Comparison of ENCODE assay signal across 1 cellular context in genomic region chr21:46545363-46545762, GRCh38.
TF ChIP-seq lines count a peak whose summit lies in the region.

No MANE protein-coding gene starts in this region.

TF ChIP-seq in HEK293, 187 proteins besides CTCF, POLR2A, EP300 and RAD21 (continued from another document):
- TF ChIP-seq ZNF398 (tag by site-specific recombination; IDR thresholded peaks at IDR 0.05) = no peak
